Comparison of ENCODE assay signal across 8 cellular contexts in the genomic region with DNA sequence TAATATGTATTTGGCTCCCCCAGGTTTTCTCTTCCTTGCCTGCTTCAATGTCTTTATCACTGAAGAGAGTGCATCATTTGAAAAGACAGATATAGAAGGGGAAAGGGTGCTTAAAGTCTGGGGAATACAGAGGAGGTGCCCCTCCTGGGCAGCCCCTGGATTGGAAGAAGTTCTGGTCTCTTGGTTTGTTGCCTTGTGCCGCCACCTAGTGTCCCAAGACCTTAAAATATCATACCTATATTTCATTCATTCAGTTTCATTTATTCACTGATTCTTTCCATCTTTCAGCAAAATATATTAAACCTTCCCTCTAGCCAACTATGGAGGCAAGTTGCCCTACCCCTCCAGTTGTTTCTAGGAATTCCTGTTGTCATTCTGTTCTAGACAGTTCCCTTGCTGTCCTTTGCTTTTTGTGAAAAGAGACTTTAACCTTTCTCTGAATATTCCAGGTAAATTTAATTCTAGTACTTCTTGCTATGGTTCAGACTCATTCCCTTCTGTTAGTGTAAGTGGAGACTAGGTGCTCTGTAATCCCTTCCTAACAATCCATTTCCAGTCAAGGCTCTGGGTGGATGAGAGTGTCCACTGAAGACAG. TPM values are rescaled to one million over a fixed set of nuclear protein-coding genes. Genes with fewer than 3 reads are reported as not detected.
A peak's percentile ranks its signal among the peaks of the same experiment; 100 is the strongest.
DNase-seq lines count a peak whose midpoint lies in the region; ATAC-seq, FAIRE-seq and TF ChIP-seq lines count a peak whose summit lies in the region.

No MANE protein-coding gene starts in this region.

- no peaks in the 10 kb centered on the region for H3K4me1 Mint-ChIP-seq in Caco-2 (ENCODE audit: low read depth, unreplicated experiment)

- no peak overlapping the region for H3K27ac Mint-ChIP-seq in Caco-2 (ENCODE audit: unreplicated experiment)

- peak; percentile 48 to 76 for TF ChIP-seq CTCF in Caco-2 (IDR thresholded peaks at IDR 0.05; ENCODE audit: insufficient read depth in 1 of 2, low read depth in 1 of 2, low read length in 1 of 2, severe bottlenecking in 1 of 2, unreplicated experiment in 1 of 2)
- peak; percentile 29 for TF ChIP-seq CTCF in GM20000 (IDR thresholded peaks at IDR 0.05; ENCODE audit: extremely low read depth, missing control alignments)
- TF ChIP-seq CTCF in epithelial cell of proximal tubule (conservative IDR thresholded peaks at IDR 0.05; ENCODE audit: low read depth, low read length), result peak; percentile 69

- H3K36me3 Mint-ChIP-seq in Caco-2 (ENCODE audit: insufficient read depth, unreplicated experiment), result no peaks in the 10 kb centered on the region

- H3K4me3 ChIP-seq in Caco-2 (ENCODE audit: low read depth, low read length), result no peak overlapping the region
- no peak overlapping the region for H3K4me3 ChIP-seq in epithelial cell of proximal tubule (ENCODE audit: low read depth, low read length)

- DNase-seq in Caco-2, result peak in 1 of 2 experiments; percentile 66
- DNase-seq in GM20000 (ENCODE audit: low spot score), result no peak
- peak; percentile 38 for DNase-seq in SHP77 treated with DMSO at 0.1 percent for 48 hours (lab: John Stamatoyannopoulos, UW)
- DNase-seq in epithelial cell of proximal tubule (ENCODE audit: low read depth), result no peak
- DNase-seq in urothelium cell line (ENCODE audit: low spot score), result peak; percentile 35
- DNase-seq in left colon, result no peak
- DNase-seq in GF-D8 (lab: John Stamatoyannopoulos, UW), result no peak
- no peak for DNase-seq in left cardiac atrium

- H3K9me3 Mint-ChIP-seq in Caco-2 (ENCODE audit: unreplicated experiment), result no peaks in the 10 kb centered on the region

- ATAC-seq in left colon (no peak), left cardiac atrium (no peak)

- FAIRE-seq in urothelium cell line (lab: Jason Lieb, UNC), result no peak

- BruUV-seq in Caco-2 (replicated peaks; lab: Mats Ljungman, UMichigan), result no TSS peak

- no peak overlapping the region for H3K4me3 Mint-ChIP-seq in Caco-2 (ENCODE audit: unreplicated experiment)

- H3K27me3 ChIP-seq in Caco-2 (replicated peaks; ENCODE audit: control insufficient read depth, insufficient read depth, low read length), result peaks cover 1% of the 10 kb centered on the region; the same call in 1 of the 2 replicates

- CTCF ChIA-PET in Caco-2 (lab: Charles Lee), result interaction anchor here (1.6 to 2.8 kb wide), 4 partner anchors 13 to 72 kb away, joined by 6 to 163 read pairs (median 24); no protein-coding TSS in a partner anchor

- no peaks in the 10 kb centered on the region for H3K4me1 ChIP-seq in Caco-2

- intact Hi-C loops in Caco-2 (cut with micrococcal nuclease; ENCODE audit: unreplicated experiment) (loop anchor here (1.0 kb wide), 3 partner anchors 24 to 87 kb away; no protein-coding TSS in a partner anchor), left colon (cut with DNase I, micrococcal nuclease) (loop anchor here (2.0 to 5.0 kb wide), 3 partner anchors 57 to 158 kb away; a partner anchor contains a TSS), left cardiac atrium (cut with DNase I) (loop anchor here in 1 of 2 donors (2.0 kb wide), 1 partner anchor 60 kb away; no protein-coding TSS in a partner anchor)

- POLR2A ChIA-PET in Caco-2 (lab: Charles Lee), result no interaction called here

- no peaks in the 10 kb centered on the region for H3K36me3 ChIP-seq in Caco-2 (ENCODE audit: control insufficient read depth, insufficient read depth, low read length)

- peaks cover 21% of the 10 kb centered on the region for H3K27me3 Mint-ChIP-seq in Caco-2 (ENCODE audit: insufficient read depth, unreplicated experiment)

- no peaks in the 10 kb centered on the region for H3K9me3 ChIP-seq in Caco-2

RNA-seq across cellular contexts. Expression of a gene that starts 56.1 kb away (rescaled TPM):
- total RNA-seq in Caco-2 (2022) (18.6 and 21.4 TPM in 2 replicates), epithelial cell of proximal tubule (10.6 and 10.7 TPM in 2 replicates), left colon (10 to 100 TPM; 45.9 to 66.4 TPM), left cardiac atrium (10 to 100 TPM; 69.0 to 81.7 TPM)

Comparison
In these comparisons a context has a peak if more than half of its experiments do, and no peak if none do; other contexts are left out.
1. DNase-seq: peak in SHP77 treated with DMSO at 0.1 percent for 48 hours (single experiment) and urothelium cell line (single experiment); none in GM20000 (single experiment), epithelial cell of proximal tubule (single experiment), left colon (0 of 2), GF-D8 (single experiment) and left cardiac atrium (single experiment).
2. Peak in every context shown above with its lines, with median percentiles within 50 percentile points of each other: CTCF ChIP-seq.